16 cellular contexts compared by ENCODE assay signal in genomic region chr5:83375049-83375710, GRCh38.
DNase-seq lines count a peak whose midpoint lies in the region; TF ChIP-seq lines count a peak whose summit lies in the region.
"Had no signal": no experiment of that assay in that cellular context is flagged by ENCODE, and none has a peak within 500 bp of the region (broad histone marks: within the 10 kb centered on the region; RNA-seq: fewer than 3 reads in every experiment).

No MANE protein-coding gene starts in this region.

- H3K4me1 Mint-ChIP-seq in mesothelial cell of epicardium = peaks cover 24% of the 10 kb centered on the region

- H3K9me3 ChIP-seq in vagina = no peaks in the 10 kb centered on the region
- H3K9me3 ChIP-seq: body of pancreas had no signal

- no peak overlapping the region for H3K4me3 Mint-ChIP-seq in mesothelial cell of epicardium

- no peak for TF ChIP-seq POLR2A in vagina (IDR thresholded peaks at IDR 0.05)

- H3K4me1 ChIP-seq in vagina = peaks cover 17% of the 10 kb centered on the region
- H3K4me1 ChIP-seq: body of pancreas, parathyroid adenoma had no signal

- H3K9me3 Mint-ChIP-seq in mesothelial cell of epicardium = no peaks in the 10 kb centered on the region

- H3K27ac Mint-ChIP-seq in mesothelial cell of epicardium = peak overlapping the region; percentile 11

- H3K36me3 ChIP-seq in vagina = no peaks in the 10 kb centered on the region

- H3K27ac ChIP-seq in vagina = peak overlapping the region; percentile 33
- H3K27ac ChIP-seq: body of pancreas, dorsolateral prefrontal cortex, parathyroid adenoma had no signal

- H3K36me3 Mint-ChIP-seq in mesothelial cell of epicardium = no peaks in the 10 kb centered on the region

- DNase-seq in RPMI7951 (ENCODE audit: low read depth) = peak; percentile 44
- DNase-seq in fibroblast of mammary gland (ENCODE audit: low read depth) = peak; percentile 61
- DNase-seq in mesothelial cell of epicardium (ENCODE audit: low spot score in 2 of 2, unreplicated experiment in 2 of 2) = no peak
- no peak for DNase-seq in vagina (ENCODE audit: extremely low spot score in 2 of 2)
- no peak for DNase-seq in activated CD4-positive, alpha-beta T cell treated with anti-CD3 and anti-CD28 coated beads for 4 hours
- DNase-seq in Ammon's horn (ENCODE audit: low spot score) = no peak
- no peak for DNase-seq in activated effector memory CD4-positive, alpha-beta T cell treated with Interleukin-2 at 50 U/mL for 16 hours
- DNase-seq: DMS 273 treated with DMSO at 0.1 percent for 48 hours, dorsolateral prefrontal cortex, NCI-H1930, NCI-H446 treated with DMSO at 0.1 percent for 48 hours, SIG-M5, T-helper 9 cell had no signal

- H3K27me3 ChIP-seq in vagina = no peaks in the 10 kb centered on the region
- H3K27me3 ChIP-seq: BLaER1 treated with 17β-estradiol and CSF1 and Interleukin-3, amounts not matched to agents 10 nM and 100 nM; body of pancreas; dorsolateral prefrontal cortex had no signal

- intact Hi-C loops in vagina (cut with DNase I) = no loop called here

- no peak overlapping the region for H3K4me3 ChIP-seq in fibroblast of mammary gland (ENCODE audit: control insufficient read depth, low read depth, low read length)
- no peak overlapping the region for H3K4me3 ChIP-seq in vagina
- H3K4me3 ChIP-seq: BLaER1 treated with 17β-estradiol and CSF1 and Interleukin-3, amounts not matched to agents 10 nM and 100 nM; body of pancreas; dorsolateral prefrontal cortex had no signal

- TF ChIP-seq CTCF in fibroblast of mammary gland (conservative IDR thresholded peaks at IDR 0.05; ENCODE audit: control insufficient read depth, insufficient read depth, low read depth, low read length) (no peak), mesothelial cell of epicardium (IDR thresholded peaks at IDR 0.05; ENCODE audit: unreplicated experiment) (no peak), vagina (IDR thresholded peaks at IDR 0.05) (no peak)

- H3K27me3 Mint-ChIP-seq in mesothelial cell of epicardium (ENCODE audit: low read depth) = no peaks in the 10 kb centered on the region

Comparison
In these comparisons a context has a peak if more than half of its experiments do, and no peak if none do; other contexts are left out.
1. DNase-seq: peak in RPMI7951 (single experiment) and fibroblast of mammary gland (single experiment); none in mesothelial cell of epicardium (0 of 2), vagina (0 of 2), activated CD4-positive, alpha-beta T cell treated with anti-CD3 and anti-CD28 coated beads for 4 hours (0 of 2), Ammon's horn (single experiment) and activated effector memory CD4-positive, alpha-beta T cell treated with Interleukin-2 at 50 U/mL for 16 hours (single experiment).